Comparison of ENCODE assay signal across 1 cellular context in genomic region chr18:36638224-36638623, GRCh38.
TF ChIP-seq lines count a peak whose summit lies in the region.

No MANE protein-coding gene starts in this region.

TF ChIP-seq in GM12878, 131 proteins besides CTCF, POLR2A, EP300 and RAD21 (continued from another document and continues in another):
- TF ChIP-seq E4F1 (IDR thresholded peaks at IDR 0.05; ENCODE audit: borderline replicate concordance, partially characterized antibody) (no peak), ATF7 (IDR thresholded peaks at IDR 0.05; ENCODE audit: low read depth) (no peak), SIN3A (IDR thresholded peaks at IDR 0.05; ENCODE audit: low read depth, low read length) (no peak), NR2C2 (IDR thresholded peaks at IDR 0.05; ENCODE audit: borderline replicate concordance, control insufficient read depth, insufficient read length, low read depth) (no peak), ASH2L (IDR thresholded peaks at IDR 0.05; ENCODE audit: borderline replicate concordance, low read depth) (no peak), SRF (IDR thresholded peaks at IDR 0.05; ENCODE audit: low read depth in 2 of 2, low read length in 2 of 2) (no peak), GATAD2B (conservative IDR thresholded peaks at IDR 0.05; ENCODE audit: low read depth) (peak; percentile 73), IKZF1 (conservative IDR thresholded peaks at IDR 0.05) (peak; percentile 80), USF2 (IDR thresholded peaks at IDR 0.05; ENCODE audit: borderline replicate concordance, low read depth, low read length) (no peak), CBFB (IDR thresholded peaks at IDR 0.05; ENCODE audit: low read depth) (peak; percentile 92), RFX5 (IDR thresholded peaks at IDR 0.05; ENCODE audit: low read depth, low read length) (no peak), BCL11A (IDR thresholded peaks at IDR 0.05; ENCODE audit: low read depth, low read length) (peak; percentile 92), NFIC (IDR thresholded peaks at IDR 0.05; ENCODE audit: low read depth, low read length) (peak; percentile 79; the same call in 1 of the 2 replicates), CUX1 (IDR thresholded peaks at IDR 0.05; ENCODE audit: insufficient replicate concordance, low read depth, low read length) (no peak), STAT3 (IDR thresholded peaks at IDR 0.05; ENCODE audit: low read depth, low read length) (no peak), TARDBP (IDR thresholded peaks at IDR 0.05; ENCODE audit: borderline replicate concordance) (0 out of 2 replicates have a peak, but pooled peaks have one; percentile 35), RELA (IDR thresholded peaks at IDR 0.05; ENCODE audit: borderline replicate concordance, partially characterized antibody) (no peak), KLF5 (IDR thresholded peaks at IDR 0.05; ENCODE audit: partially characterized antibody) (no peak), NRF1 (conservative IDR thresholded peaks at IDR 0.05; ENCODE audit: low read depth, low read length) (no peak), MEF2B (IDR thresholded peaks at IDR 0.05; ENCODE audit: partially characterized antibody, poor library complexity, severe bottlenecking) (peak; percentile 18), ZZZ3 (IDR thresholded peaks at IDR 0.05; ENCODE audit: control insufficient read depth, insufficient read length, low read depth) (no peak), SMARCA5 (IDR thresholded peaks at IDR 0.05) (no peak), SMAD5 (IDR thresholded peaks at IDR 0.05; ENCODE audit: low read depth) (no peak), MTA3 (IDR thresholded peaks at IDR 0.05; ENCODE audit: borderline replicate concordance, low read length) (0 out of 2 replicates have a peak, but pooled peaks have one; percentile 58), CHD2 (IDR thresholded peaks at IDR 0.05; ENCODE audit: borderline replicate concordance, low read depth, low read length) (no peak), HCFC1 (IDR thresholded peaks at IDR 0.05; ENCODE audit: low read length) (no peak), SREBF1 (IDR thresholded peaks at IDR 0.05; ENCODE audit: low read length) (no peak), POLR2AphosphoS5 (IDR thresholded peaks at IDR 0.05; ENCODE audit: low read length) (no peak), BHLHE40 (IDR thresholded peaks at IDR 0.05; ENCODE audit: borderline replicate concordance in 1 of 2, low read depth in 2 of 2, low read length in 1 of 2) (peak in 1 of 2 experiments; percentile 62; a peak in 2 of 4 replicates), IRF5 (IDR thresholded peaks at IDR 0.05; ENCODE audit: borderline replicate concordance) (no peak), PAX8 (IDR thresholded peaks at IDR 0.05) (no peak), SP1 (IDR thresholded peaks at IDR 0.05; ENCODE audit: low read depth, low read length) (peak; percentile 57), TCF12 (IDR thresholded peaks at IDR 0.05; ENCODE audit: low read depth, low read length) (peak; percentile 95), ZNF687 (IDR thresholded peaks at IDR 0.05) (peak; percentile 61), RAD51 (IDR thresholded peaks at IDR 0.05) (no peak), YBX1 (IDR thresholded peaks at IDR 0.05) (no peak), SIX5 (IDR thresholded peaks at IDR 0.05; ENCODE audit: low read depth, low read length, severe bottlenecking) (no peak), IKZF2 (IDR thresholded peaks at IDR 0.05) (peak; percentile 67 to 79; a peak in 3 of 4 replicates)
- TF ChIP-seq, protein P1, sequence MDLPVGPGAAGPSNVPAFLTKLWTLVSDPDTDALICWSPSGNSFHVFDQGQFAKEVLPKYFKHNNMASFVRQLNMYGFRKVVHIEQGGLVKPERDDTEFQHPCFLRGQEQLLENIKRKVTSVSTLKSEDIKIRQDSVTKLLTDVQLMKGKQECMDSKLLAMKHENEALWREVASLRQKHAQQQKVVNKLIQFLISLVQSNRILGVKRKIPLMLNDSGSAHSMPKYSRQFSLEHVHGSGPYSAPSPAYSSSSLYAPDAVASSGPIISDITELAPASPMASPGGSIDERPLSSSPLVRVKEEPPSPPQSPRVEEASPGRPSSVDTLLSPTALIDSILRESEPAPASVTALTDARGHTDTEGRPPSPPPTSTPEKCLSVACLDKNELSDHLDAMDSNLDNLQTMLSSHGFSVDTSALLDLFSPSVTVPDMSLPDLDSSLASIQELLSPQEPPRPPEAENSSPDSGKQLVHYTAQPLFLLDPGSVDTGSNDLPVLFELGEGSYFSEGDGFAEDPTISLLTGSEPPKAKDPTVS (IDR thresholded peaks at IDR 0.05; ENCODE audit: low read depth, low read length) = no peak
- TF ChIP-seq, protein P2, sequence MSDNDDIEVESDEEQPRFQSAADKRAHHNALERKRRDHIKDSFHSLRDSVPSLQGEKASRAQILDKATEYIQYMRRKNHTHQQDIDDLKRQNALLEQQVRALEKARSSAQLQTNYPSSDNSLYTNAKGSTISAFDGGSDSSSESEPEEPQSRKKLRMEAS (IDR thresholded peaks at IDR 0.05; ENCODE audit: low read depth, low read length) = no peak
- TF ChIP-seq, protein P3, sequence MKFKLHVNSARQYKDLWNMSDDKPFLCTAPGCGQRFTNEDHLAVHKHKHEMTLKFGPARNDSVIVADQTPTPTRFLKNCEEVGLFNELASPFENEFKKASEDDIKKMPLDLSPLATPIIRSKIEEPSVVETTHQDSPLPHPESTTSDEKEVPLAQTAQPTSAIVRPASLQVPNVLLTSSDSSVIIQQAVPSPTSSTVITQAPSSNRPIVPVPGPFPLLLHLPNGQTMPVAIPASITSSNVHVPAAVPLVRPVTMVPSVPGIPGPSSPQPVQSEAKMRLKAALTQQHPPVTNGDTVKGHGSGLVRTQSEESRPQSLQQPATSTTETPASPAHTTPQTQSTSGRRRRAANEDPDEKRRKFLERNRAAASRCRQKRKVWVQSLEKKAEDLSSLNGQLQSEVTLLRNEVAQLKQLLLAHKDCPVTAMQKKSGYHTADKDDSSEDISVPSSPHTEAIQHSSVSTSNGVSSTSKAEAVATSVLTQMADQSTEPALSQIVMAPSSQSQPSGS (IDR thresholded peaks at IDR 0.05; ENCODE audit: low read length) = peak; percentile 71; the same call in 1 of the 2 replicates
